ENCODE assay signal across 8 cellular contexts in the genomic region with DNA sequence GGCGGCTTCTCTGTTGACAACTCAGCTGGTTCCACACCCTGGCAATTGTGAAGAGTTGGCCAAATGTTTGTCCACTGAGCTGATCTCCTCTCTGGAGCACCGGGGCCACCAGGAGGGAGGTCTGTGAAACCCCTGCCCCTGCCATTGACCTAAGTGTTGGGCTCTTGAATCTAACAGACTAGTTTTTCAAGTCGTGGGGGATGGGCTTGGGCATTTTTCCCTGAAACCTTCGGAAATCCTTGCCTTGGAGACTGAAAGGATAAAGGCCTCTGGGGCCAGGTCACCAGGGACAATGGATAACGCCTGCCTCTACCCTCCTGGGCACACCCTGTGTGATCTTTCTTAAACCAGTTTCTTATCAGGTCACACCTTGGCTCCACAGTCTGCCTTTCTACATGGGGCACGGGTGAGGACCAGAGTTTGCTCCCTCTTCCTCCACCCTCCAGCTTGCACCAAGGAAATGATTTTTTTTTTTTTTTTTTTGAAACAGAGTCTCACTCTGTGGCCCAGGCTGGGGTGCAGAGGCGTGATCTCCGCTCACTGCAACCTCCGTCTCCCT. TPM values are rescaled to one million over a fixed set of nuclear protein-coding genes. Genes with fewer than 3 reads are reported as not detected.
DNase-seq lines count a peak whose midpoint lies in the region; ATAC-seq and TF ChIP-seq lines count a peak whose summit lies in the region.

No MANE protein-coding gene starts in this region.

- POLR2A ChIA-PET in naive thymus-derived CD8-positive, alpha-beta T cell (lab: Charles Lee), result interaction anchor here (0.7 to 2.5 kb wide), 4 partner anchors 12 to 98 kb away, joined by 3 to 34 read pairs (median 8); partner anchors contain the start of genes BLOC1S3, PPP1R37 and TRAPPC6A

- TF ChIP-seq CTCF in AG10803 (conservative IDR thresholded peaks at IDR 0.05; ENCODE audit: low read length) (no peak), KMS-11 (conservative IDR thresholded peaks at IDR 0.05; ENCODE audit: low read depth, low read length) (no peak)

- H3K4me1 Mint-ChIP-seq in dendritic cell treated with granulocyte-macrophage colony-stimulating factor and Interleukin-4, amounts not matched to agents 40 ng/mL and 50 ng/mL, for 4 days (ENCODE audit: low read depth), result peaks cover 52% of the 10 kb centered on the region
- peaks cover 15 to 58% (median 55%) of the 10 kb centered on the region in 4 donors for H3K4me1 Mint-ChIP-seq in naive thymus-derived CD8-positive, alpha-beta T cell

- H3K36me3 Mint-ChIP-seq in dendritic cell treated with granulocyte-macrophage colony-stimulating factor and Interleukin-4, amounts not matched to agents 40 ng/mL and 50 ng/mL, for 4 days (ENCODE audit: low read depth), result peaks cover 50% of the 10 kb centered on the region
- H3K36me3 Mint-ChIP-seq in naive thymus-derived CD8-positive, alpha-beta T cell, result peaks cover 0 to 20% (median 8%) of the 10 kb centered on the region in 3 donors

- intact Hi-C loops in dendritic cell treated with granulocyte-macrophage colony-stimulating factor and Interleukin-4, amounts not matched to agents 40 ng/mL and 50 ng/mL, for 4 days (cut with micrococcal nuclease), result loop anchor here (1.0 to 5.0 kb wide), 2 partner anchors 11 to 38 kb away; no protein-coding TSS in a partner anchor

- H3K27ac Mint-ChIP-seq in dendritic cell treated with granulocyte-macrophage colony-stimulating factor and Interleukin-4, amounts not matched to agents 40 ng/mL and 50 ng/mL, for 4 days, result peak overlapping the region; percentile 90
- H3K27ac Mint-ChIP-seq in naive thymus-derived CD8-positive, alpha-beta T cell, result peak overlapping the region; percentile 47 to 94 (median 91)

- H3K27ac ChIP-seq in KMS-11, result peak overlapping the region; percentile 64

- no peaks in the 10 kb centered on the region for H3K36me3 ChIP-seq in KMS-11 (ENCODE audit: insufficient read depth)

- peaks cover 40% of the 10 kb centered on the region for H3K4me1 ChIP-seq in KMS-11 (ENCODE audit: low read depth, poor library complexity, severe bottlenecking)

- DNase-seq in AG10803 (ENCODE audit: low read depth) (no peak), retina (no peak)
- DNase-seq in naive thymus-derived CD8-positive, alpha-beta T cell, result no peak

- no peak for TF ChIP-seq POLR2A in GM18505 (IDR thresholded peaks at IDR 0.05; ENCODE audit: borderline replicate concordance, extremely low read depth, insufficient read depth, insufficient read length)

- H3K79me2 ChIP-seq in KMS-11 (ENCODE audit: insufficient read depth, low read depth), result peaks cover 77% of the 10 kb centered on the region

- H3K4me3 ChIP-seq in AG10803 (ENCODE audit: low read length), result peak overlapping the region; percentile 97
- no peak overlapping the region for H3K4me3 ChIP-seq in KMS-11 (IDR thresholded peaks at IDR 0.05; ENCODE audit: insufficient read depth, low read depth, low read length)

- H3K4me2 ChIP-seq in KMS-11, result peak overlapping the region; percentile 63

- H3K4me3 Mint-ChIP-seq in dendritic cell treated with granulocyte-macrophage colony-stimulating factor and Interleukin-4, amounts not matched to agents 40 ng/mL and 50 ng/mL, for 4 days, result peak overlapping the region; percentile 92
- H3K4me3 Mint-ChIP-seq in naive thymus-derived CD8-positive, alpha-beta T cell, result peak overlapping the region; percentile 91 to 97 (median 94)

- peak overlapping the region; percentile 82; the same call in 1 of the 2 replicates for H3K9ac ChIP-seq in KMS-11

- no peaks in the 10 kb centered on the region for H3K9me3 Mint-ChIP-seq in dendritic cell treated with granulocyte-macrophage colony-stimulating factor and Interleukin-4, amounts not matched to agents 40 ng/mL and 50 ng/mL, for 4 days
- H3K9me3 Mint-ChIP-seq in naive thymus-derived CD8-positive, alpha-beta T cell, result no peaks in the 10 kb centered on the region

- H3K27me3 Mint-ChIP-seq in dendritic cell treated with granulocyte-macrophage colony-stimulating factor and Interleukin-4, amounts not matched to agents 40 ng/mL and 50 ng/mL, for 4 days, result no peaks in the 10 kb centered on the region
- H3K27me3 Mint-ChIP-seq in naive thymus-derived CD8-positive, alpha-beta T cell, result no peaks in the 10 kb centered on the region

- 0 out of 2 replicates have a peak overlapping the region, but pooled peaks have one; percentile 57 for H2AFZ ChIP-seq in KMS-11 (ENCODE audit: low read depth)

- H4K20me1 ChIP-seq in KMS-11 (ENCODE audit: insufficient read depth), result no peaks in the 10 kb centered on the region; the same call in 1 of the 2 replicates

- no peaks in the 10 kb centered on the region for H3K27me3 ChIP-seq in KMS-11 (ENCODE audit: insufficient read depth, low read depth)

- no peak for ATAC-seq in naive thymus-derived CD8-positive, alpha-beta T cell
- no peak for ATAC-seq in HG02884 (IDR thresholded peaks at IDR 0.05; ENCODE audit: unreplicated experiment)
- no peak for ATAC-seq in GM21723 (IDR thresholded peaks at IDR 0.05; ENCODE audit: unreplicated experiment)
- ATAC-seq in GM18505 (IDR thresholded peaks at IDR 0.05; ENCODE audit: unreplicated experiment), result no peak

RNA-seq across cellular contexts. Expression of gene GEMIN7, which starts 0.9 kb away (rescaled TPM):
- 10 to 100 TPM; 13.5 to 19.8 TPM for total RNA-seq in naive thymus-derived CD8-positive, alpha-beta T cell
- 10 to 100 TPM; 44.2 to 70.0 (median 50.3) TPM for polyA plus RNA-seq in naive thymus-derived CD8-positive, alpha-beta T cell

RNA-seq across cellular contexts. Expression of gene ZNF296, which starts 3.7 kb away (rescaled TPM):
- 1 to 10 TPM; 2.3 to 2.4 TPM for total RNA-seq in naive thymus-derived CD8-positive, alpha-beta T cell
- polyA plus RNA-seq in naive thymus-derived CD8-positive, alpha-beta T cell, result 1 to 10 TPM; 1.0 to 1.6 (median 1.1) TPM

RNA-seq across cellular contexts. Expression of gene PPP1R37, which starts 13.0 kb away (rescaled TPM):
- total RNA-seq in naive thymus-derived CD8-positive, alpha-beta T cell, result 10 to 100 TPM; 32.9 to 33.3 TPM
- 1 to 10 TPM in 1 of 3 donors, under 1 TPM in 2; 0.40 to 2.0 (median 0.83) TPM for polyA plus RNA-seq in naive thymus-derived CD8-positive, alpha-beta T cell

RNA-seq across cellular contexts. Expression of gene CLASRP, which starts 41.1 kb away (rescaled TPM):
- total RNA-seq in naive thymus-derived CD8-positive, alpha-beta T cell, result 100 to 1,000 TPM; 141 to 150 TPM
- polyA plus RNA-seq in naive thymus-derived CD8-positive, alpha-beta T cell, result 1 to 10 TPM; 2.0 to 6.7 (median 5.3) TPM
